In genomic region chr9:121233906-121234901, GRCh38 we compare ENCODE assay signal across 13 cellular contexts. TPM values are rescaled to one million over a fixed set of nuclear protein-coding genes. Genes with fewer than 3 reads are reported as not detected.
DNase-seq lines count a peak whose midpoint lies in the region; ATAC-seq and TF ChIP-seq lines count a peak whose summit lies in the region.
"Had no signal": no experiment of that assay in that cellular context is flagged by ENCODE, and none has a peak within 500 bp of the region (broad histone marks: within the 10 kb centered on the region; RNA-seq: fewer than 3 reads in every experiment).

No MANE protein-coding gene starts in this region.

- H4K20me1 ChIP-seq in osteoblast (ENCODE audit: insufficient read depth, low read length): no peaks in the 10 kb centered on the region

- no peak for TF ChIP-seq CTCF in cardiac fibroblast (IDR thresholded peaks at IDR 0.05; ENCODE audit: low read depth, low read length)
- TF ChIP-seq CTCF in osteoblast (IDR thresholded peaks at IDR 0.05; ENCODE audit: extremely low read depth, low read depth, low read length): no peak

- no peaks in the 10 kb centered on the region for H3K36me3 ChIP-seq in osteoblast (ENCODE audit: insufficient read depth, low read length)
- H3K36me3 ChIP-seq: sigmoid colon had no signal

- peaks cover 8% of the 10 kb centered on the region for H3K4me1 ChIP-seq in osteoblast (ENCODE audit: insufficient read depth, low read length)
- H3K4me1 ChIP-seq: sigmoid colon had no signal

- no peaks in the 10 kb centered on the region for H3K27me3 ChIP-seq in osteoblast (ENCODE audit: insufficient read depth, low read length)
- H3K27me3 ChIP-seq: sigmoid colon had no signal

- H2AFZ ChIP-seq in osteoblast (ENCODE audit: low read length): peak overlapping the region; percentile 92

- H3K4me2 ChIP-seq in osteoblast (ENCODE audit: insufficient read depth, low read length): no peak overlapping the region

- H3K79me2 ChIP-seq in osteoblast (ENCODE audit: insufficient read depth, low read length): no peaks in the 10 kb centered on the region

- H3K4me3 ChIP-seq in cardiac fibroblast (replicated peaks in 1 of 2; ENCODE audit: low read depth in 2 of 2, low read length in 2 of 2): no peak overlapping the region
- H3K4me3 ChIP-seq in osteoblast (ENCODE audit: insufficient read depth, low read length): no peak overlapping the region
- H3K4me3 ChIP-seq: sigmoid colon had no signal

- peak overlapping the region; percentile 44 for H3K27ac ChIP-seq in osteoblast (ENCODE audit: low read depth, low read length)
- H3K27ac ChIP-seq: 22Rv1, sigmoid colon had no signal

- no peaks in the 10 kb centered on the region for H3K9me3 ChIP-seq in osteoblast (ENCODE audit: low read depth, low read length)
- H3K9me3 ChIP-seq: sigmoid colon had no signal

- no peak for ATAC-seq in HG03457 (IDR thresholded peaks at IDR 0.05; ENCODE audit: unreplicated experiment)
- no peak for ATAC-seq in GM19328 (IDR thresholded peaks at IDR 0.05; ENCODE audit: unreplicated experiment)

- DNase-seq in DMS53 (lab: John Stamatoyannopoulos, UW) (peak; percentile 38), DMS53 treated with DMSO at 0.1 percent for 48 hours (lab: John Stamatoyannopoulos, UW; ENCODE audit: unreplicated experiment) (no peak), NCI-H69 (lab: John Stamatoyannopoulos, UW) (peak; percentile 66), cardiac fibroblast (ENCODE audit: low read depth in 2 of 2) (peak; percentile 40 to 75), osteoblast (ENCODE audit: insufficient read length, low spot score, missing footprints) (no peak), AG08396 (ENCODE audit: low spot score) (no peak)
- DNase-seq: activated CD4-positive, alpha-beta T cell treated with anti-CD3 and anti-CD28 coated beads, Interleukin-2, amount 50 U/mL, for 4 hours; activated naive CD4-positive, alpha-beta T cell treated with anti-CD3 and anti-CD28 coated beads for 36 hours; NCI-H187 treated with DMSO at 0.1 percent for 48 hours; sigmoid colon had no signal

RNA-seq across cellular contexts. Expression of gene RAB14, which starts 32.5 kb away (rescaled TPM):
- 30.0 and 30.1 TPM in 2 replicates for total RNA-seq in osteoblast

RNA-seq across cellular contexts. Expression of gene GSN, which starts 33.8 kb away (rescaled TPM):
- 372 and 405 TPM in 2 replicates for total RNA-seq in osteoblast

Comparison
In these comparisons a context has a peak if more than half of its experiments do, and no peak if none do; other contexts are left out.
1. DNase-seq: peak in DMS53 (single experiment), NCI-H69 (single experiment) and cardiac fibroblast (2 of 2); none in DMS53 treated with DMSO at 0.1 percent for 48 hours (single experiment), osteoblast (single experiment) and AG08396 (single experiment).